ENCODE assay signal across 20 cellular contexts in genomic region chr12:120579179-120579578, GRCh38. TPM values are rescaled to one million over a fixed set of nuclear protein-coding genes. Genes with fewer than 3 reads are reported as not detected.
DNase-seq lines count a peak whose midpoint lies in the region; ATAC-seq and TF ChIP-seq lines count a peak whose summit lies in the region.
"Had no signal": no experiment of that assay in that cellular context is flagged by ENCODE, and none has a peak within 500 bp of the region (broad histone marks: within the 10 kb centered on the region; RNA-seq: fewer than 3 reads in every experiment).

No MANE protein-coding gene starts in this region.

- H3K27ac ChIP-seq in 22Rv1 (peak overlapping the region; percentile 22; the same call in 1 of the 2 replicates), HEK293 (ENCODE audit: extremely low read depth, low read depth, low read length) (no peak overlapping the region), upper lobe of right lung (no peak overlapping the region), ascending aorta (no peak overlapping the region)
- H3K27ac ChIP-seq: epithelial cell of prostate, PC-9, transverse colon had no signal

- DNase-seq in NCI-H345 (lab: John Stamatoyannopoulos, UW) (peak; percentile 11), NCI-H345 treated with DMSO at 0.1 percent for 48 hours (lab: John Stamatoyannopoulos, UW; ENCODE audit: unreplicated experiment) (no peak), erythroblast (lab: John Stamatoyannopoulos, UW) (peak; percentile 16 to 33), upper lobe of right lung (no peak), NCI-H748 (lab: John Stamatoyannopoulos, UW; ENCODE audit: unreplicated experiment) (no peak), ascending aorta (ENCODE audit: low spot score in 2 of 2) (no peak)
- DNase-seq: activated CD4-positive, CD25-positive, alpha-beta regulatory T cell; activated naive CD4-positive, alpha-beta T cell treated with Interleukin-2 at 50 U/mL for 16 hours; C1 segment of cervical spinal cord; foreskin melanocyte; NCI-H2029 treated with DMSO at 0.1 percent for 48 hours; NCI-H748 treated with DMSO at 0.1 percent for 48 hours; nucleus accumbens; PC-9; retina; stimulated activated naive CD4-positive, alpha-beta T cell; transverse colon had no signal

- CTCF ChIA-PET in HEK293 (lab: Yijun Ruan, JAX): interaction anchor here (0.5 to 0.7 kb wide), 4 partner anchors 36 to 488 kb away, joined by 3 to 4 read pairs (median 4); no protein-coding TSS in a partner anchor

- H3K4me3 ChIP-seq in HEK293 (ENCODE audit: low read depth, low read length): no peak overlapping the region
- H3K4me3 ChIP-seq in upper lobe of right lung: no peak overlapping the region
- H3K4me3 ChIP-seq in ascending aorta: no peak overlapping the region
- H3K4me3 ChIP-seq: PC-9, transverse colon had no signal

- H3K36me3 ChIP-seq in HEK293 (ENCODE audit: control insufficient read depth in 2 of 2, insufficient read depth in 1 of 2, low read length in 2 of 2) (peaks cover 21 to 60% of the 10 kb centered on the region in 2 experiments), upper lobe of right lung (peaks cover 58% of the 10 kb centered on the region), ascending aorta (peaks cover 53 to 54% of the 10 kb centered on the region in 2 donors)

- intact Hi-C loops in upper lobe of right lung (cut with DNase I) (no loop called here), ascending aorta (cut with DNase I) (no loop called here)

- TF ChIP-seq CTCF in 22Rv1 (IDR thresholded peaks at IDR 0.05) (no peak), HEK293 (tag by site-specific recombination; IDR thresholded peaks at IDR 0.05) (no peak), upper lobe of right lung (IDR thresholded peaks at IDR 0.05) (no peak), ascending aorta (IDR thresholded peaks at IDR 0.05) (no peak)

- no peaks in the 10 kb centered on the region for H3K27me3 ChIP-seq in upper lobe of right lung
- H3K27me3 ChIP-seq in ascending aorta: no peaks in the 10 kb centered on the region
- H3K27me3 ChIP-seq: transverse colon had no signal

- POLR2A ChIA-PET in HEK293 (lab: Yijun Ruan, JAX): interaction anchor here (0.6 kb wide), 1 partner anchor 24 kb away, joined by 3 read pairs; no protein-coding TSS in a partner anchor

- no peaks in the 10 kb centered on the region for H3K4me1 ChIP-seq in HEK293 (ENCODE audit: control insufficient read depth, insufficient read depth, low read length)
- peaks cover 21% of the 10 kb centered on the region for H3K4me1 ChIP-seq in upper lobe of right lung
- peaks cover 0 to 3% of the 10 kb centered on the region in 2 donors for H3K4me1 ChIP-seq in ascending aorta

- H3K9me3 ChIP-seq in HEK293 (ENCODE audit: control insufficient read depth, insufficient read depth, low read depth, low read length): no peaks in the 10 kb centered on the region
- H3K9me3 ChIP-seq in upper lobe of right lung: no peaks in the 10 kb centered on the region
- no peaks in the 10 kb centered on the region for H3K9me3 ChIP-seq in ascending aorta
- H3K9me3 ChIP-seq: transverse colon had no signal

- ATAC-seq in upper lobe of right lung: no peak

- no peak for TF ChIP-seq POLR2A in erythroblast (IDR thresholded peaks at IDR 0.05; ENCODE audit: low read length)

TF ChIP-seq in HEK293, 187 proteins besides CTCF, POLR2A, EP300 and RAD21 (continues in another document):
- no peak for TF ChIP-seq PRDM6 (tag by site-specific recombination; IDR thresholded peaks at IDR 0.05)
- no peak for TF ChIP-seq ZEB2 (tag by site-specific recombination; IDR thresholded peaks at IDR 0.05)
- no peak for TF ChIP-seq ZNF654 (tag by site-specific recombination; IDR thresholded peaks at IDR 0.05; ENCODE audit: low read depth)
- no peak for TF ChIP-seq ZNF184 (tag by site-specific recombination; IDR thresholded peaks at IDR 0.05)
- peak; percentile 98 for TF ChIP-seq SCRT2 (tag by site-specific recombination; IDR thresholded peaks at IDR 0.05)
- no peak for TF ChIP-seq ZNF629 (tag by site-specific recombination; IDR thresholded peaks at IDR 0.05)
- TF ChIP-seq ZFP41 (tag by site-specific recombination; IDR thresholded peaks at IDR 0.05; ENCODE audit: borderline replicate concordance): no peak
- TF ChIP-seq SP2 (tag by site-specific recombination; IDR thresholded peaks at IDR 0.05): no peak
- TF ChIP-seq ZNF350 (tag by site-specific recombination; IDR thresholded peaks at IDR 0.05): no peak
- TF ChIP-seq ZNF777 (tag by site-specific recombination; IDR thresholded peaks at IDR 0.05; ENCODE audit: borderline replicate concordance): no peak
- no peak for TF ChIP-seq BCL11A (tag by site-specific recombination; IDR thresholded peaks at IDR 0.05; ENCODE audit: low read depth)
- TF ChIP-seq EGR2 (tag by site-specific recombination; IDR thresholded peaks at IDR 0.05; ENCODE audit: low read depth): no peak
- 0 out of 2 replicates have a peak, but pooled peaks have one; percentile 13 for TF ChIP-seq ZNF600 (tag by site-specific recombination; IDR thresholded peaks at IDR 0.05)
- TF ChIP-seq ZSCAN30 (tag by site-specific recombination; IDR thresholded peaks at IDR 0.05): no peak
- no peak for TF ChIP-seq KLF7 (tag by site-specific recombination; IDR thresholded peaks at IDR 0.05; ENCODE audit: borderline replicate concordance)
- no peak for TF ChIP-seq KLF1 (tag by site-specific recombination; IDR thresholded peaks at IDR 0.05)
- TF ChIP-seq ZNF202 (tag by site-specific recombination; IDR thresholded peaks at IDR 0.05; ENCODE audit: borderline replicate concordance): no peak
- 0 out of 2 replicates have a peak, but pooled peaks have one; percentile 11 for TF ChIP-seq HOXD13 (CRISPR knock-in tag; IDR thresholded peaks at IDR 0.05; ENCODE audit: borderline replicate concordance)
- TF ChIP-seq ZNF24 (tag by site-specific recombination; IDR thresholded peaks at IDR 0.05): no peak
- no peak for TF ChIP-seq ZNF830 (tag by site-specific recombination; IDR thresholded peaks at IDR 0.05; ENCODE audit: low read depth)
- TF ChIP-seq, protein P1, sequence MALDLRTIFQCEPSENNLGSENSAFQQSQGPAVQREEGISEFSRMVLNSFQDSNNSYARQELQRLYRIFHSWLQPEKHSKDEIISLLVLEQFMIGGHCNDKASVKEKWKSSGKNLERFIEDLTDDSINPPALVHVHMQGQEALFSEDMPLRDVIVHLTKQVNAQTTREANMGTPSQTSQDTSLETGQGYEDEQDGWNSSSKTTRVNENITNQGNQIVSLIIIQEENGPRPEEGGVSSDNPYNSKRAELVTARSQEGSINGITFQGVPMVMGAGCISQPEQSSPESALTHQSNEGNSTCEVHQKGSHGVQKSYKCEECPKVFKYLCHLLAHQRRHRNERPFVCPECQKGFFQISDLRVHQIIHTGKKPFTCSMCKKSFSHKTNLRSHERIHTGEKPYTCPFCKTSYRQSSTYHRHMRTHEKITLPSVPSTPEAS (tag by site-specific recombination; IDR thresholded peaks at IDR 0.05): no peak
- peak; percentile 69 for TF ChIP-seq ZBTB17 (tag by site-specific recombination; IDR thresholded peaks at IDR 0.05)
- no peak for TF ChIP-seq ZNF549 (tag by site-specific recombination; IDR thresholded peaks at IDR 0.05)
- TF ChIP-seq GLIS2 (tag by site-specific recombination; IDR thresholded peaks at IDR 0.05): no peak
- TF ChIP-seq ZIC2 (tag by site-specific recombination; IDR thresholded peaks at IDR 0.05): no peak
- no peak for TF ChIP-seq ZNF843 (tag by site-specific recombination; IDR thresholded peaks at IDR 0.05)
- TF ChIP-seq OSR2 (tag by site-specific recombination; IDR thresholded peaks at IDR 0.05): peak; percentile 50; the same call in 1 of the 2 replicates
- TF ChIP-seq, protein P2, sequence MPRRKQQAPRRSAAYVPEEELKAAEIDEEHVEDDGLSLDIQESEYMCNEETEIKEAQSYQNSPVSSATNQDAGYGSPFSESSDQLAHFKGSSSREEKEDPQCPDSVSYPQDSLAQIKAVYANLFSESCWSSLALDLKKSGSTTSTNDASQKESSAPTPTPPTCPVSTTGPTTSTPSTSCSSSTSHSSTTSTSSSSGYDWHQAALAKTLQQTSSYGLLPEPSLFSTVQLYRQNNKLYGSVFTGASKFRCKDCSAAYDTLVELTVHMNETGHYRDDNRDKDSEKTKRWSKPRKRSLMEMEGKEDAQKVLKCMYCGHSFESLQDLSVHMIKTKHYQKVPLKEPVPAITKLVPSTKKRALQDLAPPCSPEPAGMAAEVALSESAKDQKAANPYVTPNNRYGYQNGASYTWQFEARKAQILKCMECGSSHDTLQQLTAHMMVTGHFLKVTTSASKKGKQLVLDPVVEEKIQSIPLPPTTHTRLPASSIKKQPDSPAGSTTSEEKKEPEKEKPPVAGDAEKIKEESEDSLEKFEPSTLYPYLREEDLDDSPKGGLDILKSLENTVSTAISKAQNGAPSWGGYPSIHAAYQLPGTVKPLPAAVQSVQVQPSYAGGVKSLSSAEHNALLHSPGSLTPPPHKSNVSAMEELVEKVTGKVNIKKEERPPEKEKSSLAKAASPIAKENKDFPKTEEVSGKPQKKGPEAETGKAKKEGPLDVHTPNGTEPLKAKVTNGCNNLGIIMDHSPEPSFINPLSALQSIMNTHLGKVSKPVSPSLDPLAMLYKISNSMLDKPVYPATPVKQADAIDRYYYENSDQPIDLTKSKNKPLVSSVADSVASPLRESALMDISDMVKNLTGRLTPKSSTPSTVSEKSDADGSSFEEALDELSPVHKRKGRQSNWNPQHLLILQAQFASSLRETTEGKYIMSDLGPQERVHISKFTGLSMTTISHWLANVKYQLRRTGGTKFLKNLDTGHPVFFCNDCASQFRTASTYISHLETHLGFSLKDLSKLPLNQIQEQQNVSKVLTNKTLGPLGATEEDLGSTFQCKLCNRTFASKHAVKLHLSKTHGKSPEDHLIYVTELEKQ (tag by site-specific recombination; IDR thresholded peaks at IDR 0.05; ENCODE audit: borderline replicate concordance): no peak

RNA-seq across cellular contexts. Expression of gene POP5, which starts 2.0 kb away (rescaled TPM):
- 41.1 TPM for total RNA-seq in upper lobe of right lung
- total RNA-seq in ascending aorta: 3.0 TPM

RNA-seq across cellular contexts. Expression of gene RNF10, which starts 45.0 kb away (rescaled TPM):
- total RNA-seq in upper lobe of right lung (190 TPM), ascending aorta (147 TPM)

RNA-seq across cellular contexts. Expression of gene COQ5, which starts 50.2 kb away (rescaled TPM):
- total RNA-seq in upper lobe of right lung (19.6 TPM), ascending aorta (5.9 TPM)

Comparison
In these comparisons a context has a peak if more than half of its experiments do, and no peak if none do; other contexts are left out.
1. DNase-seq: peak in NCI-H345 (single experiment) and erythroblast (2 of 2); none in NCI-H345 treated with DMSO at 0.1 percent for 48 hours (single experiment), upper lobe of right lung (single experiment), NCI-H748 (single experiment) and ascending aorta (0 of 2).
2. RNA of gene POP5, which starts 2.0 kb away (total RNA-seq): 41.1 TPM in upper lobe of right lung (single experiment); 3.0 TPM in ascending aorta (single experiment); every median in the first group is over 10 times any median in the second.